13 cellular contexts compared by ENCODE assay signal in genomic region chr22:23207786-23208325, GRCh38. TPM values are rescaled to one million over a fixed set of nuclear protein-coding genes. Genes with fewer than 3 reads are reported as not detected.
DNase-seq lines count a peak whose midpoint lies in the region; ATAC-seq, FAIRE-seq and TF ChIP-seq lines count a peak whose summit lies in the region.
"Had no signal": no experiment of that assay in that cellular context is flagged by ENCODE, and none has a peak within 500 bp of the region (broad histone marks: within the 10 kb centered on the region; RNA-seq: fewer than 3 reads in every experiment).

No MANE protein-coding gene starts in this region.

- H3K36me3 Mint-ChIP-seq in glutamatergic neuron (ENCODE audit: unreplicated experiment) (no peaks in the 10 kb centered on the region), osteocyte (ENCODE audit: unreplicated experiment) (peaks cover 10% of the 10 kb centered on the region)

- H3K27me3 ChIP-seq in HepG2 (ENCODE audit: control insufficient read depth in 1 of 2, insufficient read depth in 2 of 2, low read length in 2 of 2) (no peaks in the 10 kb centered on the region), right lobe of liver (no peaks in the 10 kb centered on the region), prostate gland (replicated peaks; ENCODE audit: insufficient read depth) (no peaks in the 10 kb centered on the region)
- H3K27me3 ChIP-seq: neutrophil, uterus had no signal

- H3K4me2 ChIP-seq in HepG2 (ENCODE audit: low read depth, low read length), result no peak overlapping the region

- TF ChIP-seq EP300 in HepG2 (IDR thresholded peaks at IDR 0.05; ENCODE audit: low read depth in 2 of 2, low read length in 2 of 2), result no peak
- TF ChIP-seq EP300 in HepG2 (CRISPR knock-in tag; IDR thresholded peaks at IDR 0.05; ENCODE audit: borderline replicate concordance), result no peak

- CTCF ChIA-PET in HepG2 (lab: Yijun Ruan, JAX; ENCODE audit: low intra/inter-chr PET ratio, low total read pairs), result no interaction called here

- FAIRE-seq in HepG2 (lab: Jason Lieb, UNC), result no peak

- H3K79me2 ChIP-seq in HepG2 (ENCODE audit: insufficient read depth, low read length), result peaks cover 72% of the 10 kb centered on the region

- no peak overlapping the region for H3K4me3 ChIP-seq in HepG2 (replicated peaks in 1 of 3; ENCODE audit: insufficient read depth in 1 of 3, low read depth in 2 of 3, low read length in 3 of 3)
- H3K4me3 ChIP-seq in right lobe of liver, result no peak overlapping the region
- no peak overlapping the region for H3K4me3 ChIP-seq in prostate gland
- no peak overlapping the region for H3K4me3 ChIP-seq in lower leg skin (ENCODE audit: low read depth, poor library complexity, severe bottlenecking)
- H3K4me3 ChIP-seq: uterus had no signal

- no peak overlapping the region for H3K9ac ChIP-seq in HepG2 (ENCODE audit: insufficient read depth, low read depth, low read length)

- peaks cover 42% of the 10 kb centered on the region for H3K4me1 Mint-ChIP-seq in glutamatergic neuron (ENCODE audit: low read depth, unreplicated experiment)
- H3K4me1 Mint-ChIP-seq in osteocyte (ENCODE audit: unreplicated experiment), result no peaks in the 10 kb centered on the region

- TF ChIP-seq RAD21 in HepG2 (CRISPR knock-in tag; IDR thresholded peaks at IDR 0.05), result no peak

- POLR2A ChIA-PET in HepG2 (lab: Yijun Ruan, JAX), result no interaction called here

- H3K4me3 Mint-ChIP-seq in glutamatergic neuron (ENCODE audit: unreplicated experiment), result no peak overlapping the region
- no peak overlapping the region for H3K4me3 Mint-ChIP-seq in osteocyte (ENCODE audit: unreplicated experiment)

- H3K9me3 Mint-ChIP-seq in glutamatergic neuron (ENCODE audit: unreplicated experiment) (peaks cover 17% of the 10 kb centered on the region), osteocyte (ENCODE audit: unreplicated experiment) (no peaks in the 10 kb centered on the region)

- peak; percentile 33; the same call in 1 of the 3 replicates for ATAC-seq in HepG2
- no peak for ATAC-seq in right lobe of liver

- H3K27ac ChIP-seq in HepG2 (ENCODE audit: extremely low read length, insufficient read depth, low read length), result no peak overlapping the region
- H3K27ac ChIP-seq in right lobe of liver, result no peak overlapping the region
- no peak overlapping the region for H3K27ac ChIP-seq in prostate gland
- H3K27ac ChIP-seq: neutrophil, uterus had no signal

- WGBS in HepG2 (ENCODE audit: low lambda C conversion rate), result 98% methylated on average over 7 of the region's 11 CpGs
- 93% methylated on average over 6 of the region's 11 CpGs for WGBS in right lobe of liver (ENCODE audit: insufficient coverage, low coverage, low lambda C conversion rate, missing lambda C conversion rate)
- WGBS in prostate gland, result 78% methylated on average over 11 of the region's 11 CpGs
- 90 to 93% methylated on average over 10 to 11 of the region's 11 CpGs for WGBS in lower leg skin, 2 donors

- peaks cover 5% of the 10 kb centered on the region; the same call in 1 of the 2 replicates for H4K20me1 ChIP-seq in HepG2 (ENCODE audit: insufficient read depth, low read length)

- no peak for TF ChIP-seq POLR2A in HepG2 (IDR thresholded peaks at IDR 0.05; ENCODE audit: insufficient read depth in 1 of 2, low read depth in 2 of 2, low read length in 2 of 2)
- TF ChIP-seq POLR2A in right lobe of liver (IDR thresholded peaks at IDR 0.05), result no peak
- TF ChIP-seq POLR2A in prostate gland (IDR thresholded peaks at IDR 0.05), result no peak
- no peak for TF ChIP-seq POLR2A in lower leg skin (IDR thresholded peaks at IDR 0.05)

- peaks cover 12 to 56% of the 10 kb centered on the region in 2 experiments for H3K36me3 ChIP-seq in HepG2 (replicated peaks in 1 of 2; ENCODE audit: control insufficient read depth in 1 of 2, insufficient read depth in 2 of 2, low read length in 2 of 2)
- H3K36me3 ChIP-seq in right lobe of liver, result no peaks in the 10 kb centered on the region
- H3K36me3 ChIP-seq in prostate gland, result no peaks in the 10 kb centered on the region
- H3K36me3 ChIP-seq: uterus had no signal

- peak overlapping the region; percentile 70 for H3K27ac Mint-ChIP-seq in glutamatergic neuron (ENCODE audit: unreplicated experiment)
- no peak overlapping the region for H3K27ac Mint-ChIP-seq in osteocyte (ENCODE audit: unreplicated experiment)

- intact Hi-C loops in HepG2 (cut with micrococcal nuclease; ENCODE audit: unreplicated experiment) (no loop called here), right lobe of liver (cut with DNase I) (no loop called here), prostate gland (cut with DNase I) (no loop called here), lower leg skin (cut with DNase I; ENCODE audit: low total_unique reads) (no loop called here)

- H3K27me3 Mint-ChIP-seq in glutamatergic neuron (ENCODE audit: unreplicated experiment) (peaks cover 10% of the 10 kb centered on the region), osteocyte (ENCODE audit: unreplicated experiment) (no peaks in the 10 kb centered on the region)

- in situ Hi-C loops in HepG2 (cut with HindIII; ENCODE audit: extremely low pct_ligation_motif_present, low pct_unique_long_range_greater_than_20kb), result no loop called here

- no peak overlapping the region for H2AFZ ChIP-seq in HepG2 (ENCODE audit: low read length)

- no TSS peak for BruUV-seq in HepG2 (replicated peaks; lab: Mats Ljungman, UMichigan)

- H3K9me3 ChIP-seq in HepG2 (ENCODE audit: low read length) (no peaks in the 10 kb centered on the region), right lobe of liver (no peaks in the 10 kb centered on the region), prostate gland (no peaks in the 10 kb centered on the region)
- H3K9me3 ChIP-seq: neutrophil, uterus had no signal

- DNase-seq in HepG2 (ENCODE audit: low spot score) (no peak), right lobe of liver (no peak), NCI-H69 (lab: John Stamatoyannopoulos, UW) (peak; percentile 96), glutamatergic neuron (no peak), prostate gland (ENCODE audit: low spot score) (no peak), lower leg skin (ENCODE audit: low spot score in 2 of 2) (no peak), osteocyte (ENCODE audit: extremely low spot score, unreplicated experiment) (no peak)
- DNase-seq in activated CD4-positive, alpha-beta T cell treated with anti-CD3 and anti-CD28 coated beads for 48 hours, result no peak
- DNase-seq: islet precursor cell; RPMI8226; stimulated activated CD4-positive, alpha-beta T cell treated with anti-CD3 and anti-CD28 coated beads, Interleukin-12 subunit alpha, Interleukin-12 subunit beta, amount 100 ng/mL, for 4 hours; uterus had no signal

- peaks cover 15% of the 10 kb centered on the region for H3K4me1 ChIP-seq in HepG2 (ENCODE audit: insufficient read depth, low read length)
- peaks cover 0 to 27% (median 16%) of the 10 kb centered on the region in 4 donors for H3K4me1 ChIP-seq in right lobe of liver
- peaks cover 3% of the 10 kb centered on the region for H3K4me1 ChIP-seq in prostate gland (replicated peaks)

- TF ChIP-seq CTCF in HepG2 (CRISPR knock-in tag; IDR thresholded peaks at IDR 0.05) (no peak), right lobe of liver (IDR thresholded peaks at IDR 0.05) (no peak), glutamatergic neuron (IDR thresholded peaks at IDR 0.05; ENCODE audit: partially characterized antibody, unreplicated experiment) (no peak), prostate gland (IDR thresholded peaks at IDR 0.05) (no peak), lower leg skin (IDR thresholded peaks at IDR 0.05) (no peak), osteocyte (IDR thresholded peaks at IDR 0.05) (no peak)

TF ChIP-seq in HepG2, 621 proteins besides CTCF, POLR2A, EP300 and RAD21 (continues in another document):
- TF ChIP-seq YY1 (IDR thresholded peaks at IDR 0.05; ENCODE audit: insufficient read depth, insufficient replicate concordance, low read depth, low read length), result no peak
- no peak for TF ChIP-seq NCOA5 (CRISPR knock-in tag; IDR thresholded peaks at IDR 0.05)
- TF ChIP-seq GZF1 (CRISPR knock-in tag; IDR thresholded peaks at IDR 0.05), result no peak
- no peak for TF ChIP-seq ZNF496 (CRISPR knock-in tag; IDR thresholded peaks at IDR 0.05; ENCODE audit: insufficient replicate concordance)
- TF ChIP-seq ZBTB3 (CRISPR knock-in tag; IDR thresholded peaks at IDR 0.05; ENCODE audit: borderline replicate concordance, low read depth), result no peak
- TF ChIP-seq, protein P1, sequence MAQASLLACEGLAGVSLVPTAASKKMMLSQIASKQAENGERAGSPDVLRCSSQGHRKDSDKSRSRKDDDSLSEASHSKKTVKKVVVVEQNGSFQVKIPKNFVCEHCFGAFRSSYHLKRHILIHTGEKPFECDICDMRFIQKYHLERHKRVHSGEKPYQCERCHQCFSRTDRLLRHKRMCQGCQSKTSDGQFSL (CRISPR knock-in tag; IDR thresholded peaks at IDR 0.05), result no peak

RNA-seq across cellular contexts. Expression of gene BCR, which starts 27.5 kb away (rescaled TPM):
- 33.6 and 35.4 TPM in 2 replicates for total RNA-seq in HepG2 (2016; rRNA removed; fragmentation: Illumina TruSeq; extraction: Trizol)
- total RNA-seq in HepG2 (2016; cell fraction: cytosol; rRNA removed; fragmentation: Illumina TruSeq; extraction: Trizol; ENCODE audit: low read depth), result 10.9 and 12.3 TPM in 2 replicates
- 29.4 and 37.4 TPM in 2 replicates for total RNA-seq in HepG2 (2016; cell fraction: insoluble cytoplasmic fraction; rRNA removed; fragmentation: Illumina TruSeq; extraction: Trizol)
- 17.4 and 22.3 TPM in 2 replicates for total RNA-seq in HepG2 (2016; cell fraction: membrane; rRNA removed; fragmentation: Illumina TruSeq; extraction: Trizol)
- 26.4 and 32.2 TPM in 2 replicates for total RNA-seq in HepG2 (2016; cell fraction: nucleus; rRNA removed; fragmentation: Illumina TruSeq; extraction: Trizol)
- 19.9 and 21.9 TPM in 2 replicates for polyA plus RNA-seq in HepG2 (2011; rRNA removed)
- 28.9 and 33.8 TPM in 2 replicates for polyA plus RNA-seq in HepG2 (2011; cell fraction: cytosol; rRNA removed)
- polyA plus RNA-seq in HepG2 (2011; cell fraction: nucleus; rRNA removed), result 66.0 and 71.9 TPM in 2 replicates
- 21.2 and 25.3 TPM in 2 replicates for polyA plus RNA-seq in HepG2 (2012)
- 2.3 and 4.6 TPM in 2 replicates for polyA plus RNA-seq in HepG2 (2016; cell fraction: cytosol; fragmentation: Illumina TruSeq; extraction: Trizol; ENCODE audit: low read depth)
- polyA plus RNA-seq in HepG2 (2016; cell fraction: insoluble cytoplasmic fraction; fragmentation: Illumina TruSeq; extraction: Trizol; ENCODE audit: low read depth), result 26.5 and 34.8 TPM in 2 replicates
- 11.6 and 12.9 TPM in 2 replicates for polyA plus RNA-seq in HepG2 (2016; cell fraction: membrane; fragmentation: Illumina TruSeq; extraction: Trizol; ENCODE audit: low read depth)
- 45.4 and 51.6 TPM in 2 replicates for polyA plus RNA-seq in HepG2 (2016; cell fraction: nucleus; fragmentation: Illumina TruSeq; extraction: Trizol; ENCODE audit: insufficient read depth, low read depth)
- 67.7 and 82.7 TPM in 2 replicates for polyA minus RNA-seq in HepG2 (2011; rRNA and poly(A)+ RNA removed; ENCODE audit: low replicate concordance)
- polyA minus RNA-seq in HepG2 (2011; cell fraction: cytosol; rRNA and poly(A)+ RNA removed), result 43.0 and 57.5 TPM in 2 replicates
- polyA minus RNA-seq in HepG2 (2011; cell fraction: nucleus; rRNA and poly(A)+ RNA removed), result 24.6 and 32.1 TPM in 2 replicates
- 10 to 100 TPM; 22.7 to 28.8 (median 24.3) TPM for total RNA-seq in right lobe of liver
- 268 TPM for total RNA-seq in glutamatergic neuron (ENCODE audit: unreplicated experiment)
- 10 to 100 TPM; 32.7 to 88.8 TPM for total RNA-seq in prostate gland
- total RNA-seq in lower leg skin, result 100 to 1,000 TPM in 1 of 4 donors, 10 to 100 TPM in 3; 70.5 to 102 (median 84.1) TPM
- 35.3 and 45.1 TPM in 2 replicates for total RNA-seq in osteocyte
